12 cellular contexts compared by ENCODE assay signal in the genomic region with DNA sequence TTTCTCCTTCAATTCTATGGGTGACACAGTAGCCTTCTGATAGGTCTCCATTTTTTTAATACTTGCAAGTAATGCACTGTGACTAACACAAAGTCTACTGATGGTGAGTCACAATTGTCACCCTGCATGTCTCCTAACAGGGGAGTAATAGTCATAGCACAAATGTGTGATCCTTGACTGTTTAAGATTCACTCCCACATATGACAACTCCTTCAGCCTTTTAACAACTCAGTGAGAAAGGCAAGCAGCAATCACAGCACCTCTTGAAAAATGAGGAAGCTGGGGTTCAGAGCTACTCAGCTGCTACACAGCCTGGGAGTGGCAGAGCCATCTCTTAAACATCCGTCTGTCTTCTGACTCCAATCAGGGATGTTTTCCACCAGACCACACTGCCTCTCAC.
DNase-seq lines count a peak whose midpoint lies in the region; ATAC-seq, FAIRE-seq and TF ChIP-seq lines count a peak whose summit lies in the region.
"Had no signal": no experiment of that assay in that cellular context is flagged by ENCODE, and none has a peak within 500 bp of the region (broad histone marks: within the 10 kb centered on the region; RNA-seq: fewer than 3 reads in every experiment).

No MANE protein-coding gene starts in this region.

- H3K9me3 ChIP-seq in SK-N-SH (no peaks in the 10 kb centered on the region), keratinocyte (ENCODE audit: control insufficient read depth, low read depth, low read length) (no peaks in the 10 kb centered on the region), testis (no peaks in the 10 kb centered on the region)
- H3K9me3 ChIP-seq: heart right ventricle had no signal

- TF ChIP-seq POLR2A in GM12891 (IDR thresholded peaks at IDR 0.05; ENCODE audit: low read depth, low read length) (no peak), testis (IDR thresholded peaks at IDR 0.05) (no peak)

- H3K36me3 ChIP-seq in SK-N-SH (replicated peaks in 1 of 2; ENCODE audit: control insufficient read depth in 1 of 2, insufficient read depth in 2 of 2, low read length in 1 of 2) (no peaks in the 10 kb centered on the region), keratinocyte (ENCODE audit: control insufficient read depth in 2 of 2, extremely low read depth in 1 of 2, insufficient read depth in 2 of 2, low read length in 2 of 2) (no peaks in the 10 kb centered on the region), testis (ENCODE audit: low read depth, missing control alignments) (no peaks in the 10 kb centered on the region)
- H3K36me3 ChIP-seq: heart right ventricle had no signal

- H3K4me2 ChIP-seq in SK-N-SH: peak overlapping the region; percentile 41
- no peak overlapping the region for H3K4me2 ChIP-seq in keratinocyte (ENCODE audit: control insufficient read depth, extremely low read depth, insufficient read depth, low read depth, low read length)

- H3K9me1 ChIP-seq in keratinocyte (ENCODE audit: control insufficient read depth, extremely low read depth, insufficient read depth, low read length): no peaks in the 10 kb centered on the region

- POLR2A ChIA-PET in SK-N-SH (lab: Yijun Ruan, JAX): no interaction called here

- H3K4me1 ChIP-seq in SK-N-SH (ENCODE audit: control insufficient read depth in 1 of 2, insufficient read depth in 2 of 2, low read depth in 1 of 2, low read length in 1 of 2) (peaks cover 22 to 34% of the 10 kb centered on the region in 2 experiments), keratinocyte (ENCODE audit: control insufficient read depth, extremely low read depth, insufficient read depth, low read length) (peaks cover 19% of the 10 kb centered on the region), testis (no peaks in the 10 kb centered on the region)

- no peak overlapping the region for H3K9ac ChIP-seq in SK-N-SH
- H3K9ac ChIP-seq in keratinocyte (ENCODE audit: control insufficient read depth, extremely low read depth, insufficient read depth, low read length): no peak overlapping the region

- H3K27me3 ChIP-seq in SK-N-SH (ENCODE audit: insufficient read depth) (no peaks in the 10 kb centered on the region), keratinocyte (ENCODE audit: control insufficient read depth, extremely low read depth, insufficient read depth, low read length) (no peaks in the 10 kb centered on the region), testis (no peaks in the 10 kb centered on the region)
- H3K27me3 ChIP-seq: heart right ventricle had no signal

- H3K27ac ChIP-seq in SK-N-SH (ENCODE audit: low read depth in 2 of 2, low read length in 1 of 2): peak overlapping the region in 1 of 2 experiments; percentile 49; a peak in 2 of 4 replicates
- no peak overlapping the region for H3K27ac ChIP-seq in keratinocyte (ENCODE audit: control insufficient read depth, insufficient read depth, low read length)
- H3K27ac ChIP-seq in testis: no peak overlapping the region

- 59% methylated on average over 1 of the region's 1 CpG for WGBS in SK-N-SH (ENCODE audit: low lambda C conversion rate)
- WGBS in testis, 2 donors: 61 to 67% methylated on average over 1 of the region's 1 CpG

- ATAC-seq in HG03196 (IDR thresholded peaks at IDR 0.05; ENCODE audit: unreplicated experiment): no peak
- no peak for ATAC-seq in GM18519 (IDR thresholded peaks at IDR 0.05; ENCODE audit: low FRiP score, unreplicated experiment)

- TF ChIP-seq CTCF in SK-N-SH (IDR thresholded peaks at IDR 0.05) (no peak), keratinocyte (optimal IDR thresholded peaks at IDR 0.05 in 1 of 3, IDR thresholded peaks at IDR 0.05 in 1 of 3, conservative IDR thresholded peaks at IDR 0.05 in 1 of 3; ENCODE audit: extremely low read depth in 1 of 3, insufficient read depth in 2 of 3, low read length in 3 of 3) (peak in 1 of 3 experiments; percentile 13), testis (IDR thresholded peaks at IDR 0.05) (no peak)

- no peaks in the 10 kb centered on the region for H4K20me1 ChIP-seq in SK-N-SH (ENCODE audit: insufficient read depth)
- H4K20me1 ChIP-seq in keratinocyte (ENCODE audit: control insufficient read depth, extremely low read depth, insufficient read depth, low read length): no peaks in the 10 kb centered on the region

- no peaks in the 10 kb centered on the region for H3K79me2 ChIP-seq in SK-N-SH (ENCODE audit: insufficient read depth)
- H3K79me2 ChIP-seq in keratinocyte (ENCODE audit: control insufficient read depth, insufficient read depth, low read length): no peaks in the 10 kb centered on the region

- H2AFZ ChIP-seq in SK-N-SH (ENCODE audit: low read depth) (no peak overlapping the region), keratinocyte (ENCODE audit: control insufficient read depth, low read length) (no peak overlapping the region)

- DNase-seq in A172 (ENCODE audit: low spot score) (peak; percentile 71), GM12891 (ENCODE audit: insufficient read length, low spot score) (no peak), SK-N-SH (no peak), keratinocyte (ENCODE audit: low read depth, low spot score) (no peak), NCI-H1417 (lab: John Stamatoyannopoulos, UW) (no peak), testis (no peak)
- DNase-seq: activated CD4-positive, alpha-beta T cell treated with anti-CD3 and anti-CD28 coated beads, Interleukin-2, amount 10 ng/mL, durations not matched to agents 7 days and 5 days; heart right ventricle; occipital lobe had no signal

- FAIRE-seq in GM12891 (lab: Jason Lieb, UNC): no peak
- FAIRE-seq in keratinocyte (lab: Jason Lieb, UNC): peak; percentile 79
- FAIRE-seq: D721Med had no signal

- TF ChIP-seq EP300 in SK-N-SH (IDR thresholded peaks at IDR 0.05; ENCODE audit: borderline replicate concordance in 1 of 2, low read depth in 1 of 2, low read length in 1 of 2): no peak

- dilution Hi-C loops in keratinocyte (cut with MboI; ENCODE audit: extremely low pct_ligation_motif_present, low sequenced_read_pairs): no loop called here

- peaks cover 17% of the 10 kb centered on the region for H3F3A ChIP-seq in SK-N-SH (replicated peaks; ENCODE audit: insufficient read depth)

- CTCF ChIA-PET in SK-N-SH (lab: Yijun Ruan, JAX): interaction anchor here (0.6 to 9.5 kb wide), 3 partner anchors 36 to 1083 kb away, joined by 3 to 53 read pairs (median 3); no protein-coding TSS in a partner anchor

- no peaks in the 10 kb centered on the region for H3K9me2 ChIP-seq in SK-N-SH

- no peak overlapping the region for H3K4me3 ChIP-seq in SK-N-SH (ENCODE audit: low read depth in 2 of 2, low read length in 1 of 2)
- H3K4me3 ChIP-seq in keratinocyte (ENCODE audit: control insufficient read depth in 2 of 3, extremely low read depth in 1 of 3, insufficient read depth in 2 of 3, low read depth in 1 of 3, low read length in 3 of 3): no peak overlapping the region
- no peak overlapping the region for H3K4me3 ChIP-seq in testis
- H3K4me3 ChIP-seq: heart right ventricle had no signal

- no peak for TF ChIP-seq RAD21 in SK-N-SH (IDR thresholded peaks at IDR 0.05; ENCODE audit: low read length)

- intact Hi-C loops in testis (cut with DNase I; ENCODE audit: low total_unique reads): no loop called here

TF ChIP-seq in GM12891, 5 proteins besides CTCF, POLR2A, EP300 and RAD21:
- TF ChIP-seq PAX5 (IDR thresholded peaks at IDR 0.05; ENCODE audit: insufficient read depth, low read length, severe bottlenecking) (no peak), SPI1 (IDR thresholded peaks at IDR 0.05; ENCODE audit: low read depth, low read length) (peak; percentile 38; the same call in 1 of the 2 replicates)

TF ChIP-seq in SK-N-SH, 30 proteins besides CTCF, POLR2A, EP300 and RAD21:
- TF ChIP-seq, protein P1, sequence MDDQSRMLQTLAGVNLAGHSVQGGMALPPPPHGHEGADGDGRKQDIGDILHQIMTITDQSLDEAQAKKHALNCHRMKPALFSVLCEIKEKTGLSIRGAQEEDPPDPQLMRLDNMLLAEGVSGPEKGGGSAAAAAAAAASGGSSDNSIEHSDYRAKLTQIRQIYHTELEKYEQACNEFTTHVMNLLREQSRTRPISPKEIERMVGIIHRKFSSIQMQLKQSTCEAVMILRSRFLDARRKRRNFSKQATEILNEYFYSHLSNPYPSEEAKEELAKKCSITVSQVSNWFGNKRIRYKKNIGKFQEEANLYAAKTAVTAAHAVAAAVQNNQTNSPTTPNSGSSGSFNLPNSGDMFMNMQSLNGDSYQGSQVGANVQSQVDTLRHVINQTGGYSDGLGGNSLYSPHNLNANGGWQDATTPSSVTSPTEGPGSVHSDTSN (IDR thresholded peaks at IDR 0.05): no peak
- TF ChIP-seq FOSL2 (IDR thresholded peaks at IDR 0.05; ENCODE audit: borderline replicate concordance, low read depth): peak; percentile 37; the same call in 1 of the 2 replicates
